13 cellular contexts compared by ENCODE assay signal in the genomic region with DNA sequence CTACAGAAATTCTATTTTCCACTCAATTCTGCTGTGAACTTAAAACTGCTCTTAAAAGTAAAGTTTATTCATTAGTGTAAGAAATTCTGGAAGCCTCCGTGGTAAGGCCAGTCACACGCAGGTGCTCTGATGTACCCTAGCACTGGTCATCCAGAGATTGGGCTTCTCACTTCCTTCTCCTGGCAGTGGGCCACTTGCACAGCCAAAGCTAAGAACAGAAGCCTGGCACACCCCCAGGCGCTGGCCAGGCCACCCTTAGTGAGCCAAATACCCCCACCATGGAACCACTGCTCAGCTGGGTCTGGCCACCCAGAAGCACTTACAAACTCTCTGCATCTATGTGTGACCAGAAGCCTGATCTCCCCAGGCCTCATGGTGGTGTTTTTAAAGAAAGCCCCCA. TPM values are rescaled to one million over a fixed set of nuclear protein-coding genes. Genes with fewer than 3 reads are reported as not detected.
A peak's percentile ranks its signal among the peaks of the same experiment; 100 is the strongest.
DNase-seq lines count a peak whose midpoint lies in the region; ATAC-seq and TF ChIP-seq lines count a peak whose summit lies in the region.
"Had no signal": no experiment of that assay in that cellular context is flagged by ENCODE, and none has a peak within 500 bp of the region (broad histone marks: within the 10 kb centered on the region; RNA-seq: fewer than 3 reads in every experiment).

No MANE protein-coding gene starts in this region.

- H2AK5ac ChIP-seq in neuronal stem cell (ENCODE audit: low read depth, low read length): no peak overlapping the region

- peak; percentile 16 to 22 for DNase-seq in heart right ventricle
- DNase-seq in Right ventricle myocardium superior: no peak
- DNase-seq in astrocyte of the hippocampus (ENCODE audit: low read depth, low spot score): peak; percentile 12
- DNase-seq in neuronal stem cell (ENCODE audit: low spot score): no peak
- DNase-seq in NCI-H146 (lab: John Stamatoyannopoulos, UW): no peak
- DNase-seq in MG63: no peak
- no peak for DNase-seq in NCI-H226
- DNase-seq: CD4-positive, alpha-beta memory T cell; DMS79; H7 had no signal

- H2AFZ ChIP-seq in neuronal stem cell (ENCODE audit: low read length): no peak overlapping the region
- H2AFZ ChIP-seq: GM23338 had no signal

- peak overlapping the region; percentile 35 for H3K18ac ChIP-seq in neuronal stem cell (ENCODE audit: low read length)

- intact Hi-C loops in heart right ventricle (cut with DNase I) (no loop called here), Right ventricle myocardium superior (cut with DNase I) (no loop called here)

- no peak overlapping the region for H3K14ac ChIP-seq in neuronal stem cell (ENCODE audit: low read length)

- no peak overlapping the region for H2BK15ac ChIP-seq in neuronal stem cell (ENCODE audit: low read length)

- H3K27me3 ChIP-seq in heart right ventricle (no peaks in the 10 kb centered on the region), neuronal stem cell (ENCODE audit: control insufficient read depth in 3 of 3, insufficient read depth in 3 of 3, low read depth in 1 of 3, low read length in 3 of 3) (peaks cover 0 to 5% (median 0%) of the 10 kb centered on the region in 3 experiments), MG63 (no peaks in the 10 kb centered on the region)

- no peak overlapping the region for H3K9ac ChIP-seq in neuronal stem cell (ENCODE audit: low read depth, low read length, poor library complexity)

- no peak overlapping the region for H3K27ac ChIP-seq in heart right ventricle
- H3K27ac ChIP-seq in neuronal stem cell (replicated peaks; ENCODE audit: low read length): no peak overlapping the region
- H3K27ac ChIP-seq: C4-2B had no signal

- no peak overlapping the region for H2BK12ac ChIP-seq in neuronal stem cell (ENCODE audit: low read length)

- no peak overlapping the region for H2BK5ac ChIP-seq in neuronal stem cell (ENCODE audit: low read length)

- no peak for TF ChIP-seq CTCF in heart right ventricle (IDR thresholded peaks at IDR 0.05)

- WGBS in heart right ventricle, 2 donors: 64% methylated on average over 3 of the region's 3 CpGs
- no CpG with 5 or more reads among the region's 3 CpGs for WGBS in neuronal stem cell (ENCODE audit: extremely low coverage in 2 of 2, insufficient read length in 2 of 2, insufficient replicate concordance in 1 of 2), 2 donors

- H4K91ac ChIP-seq in neuronal stem cell (ENCODE audit: low read depth, low read length, poor library complexity): no peak overlapping the region

- H2BK120ac ChIP-seq in neuronal stem cell (ENCODE audit: low read depth, low read length): no peak overlapping the region

- peak in 4 of 8 donors; percentile 42 to 80 (median 58) for ATAC-seq in heart right ventricle
- no peak for ATAC-seq in Right ventricle myocardium superior (ENCODE audit: poor library complexity)
- ATAC-seq: GM12878, GM23338 had no signal

- H3K36me3 ChIP-seq in heart right ventricle (no peaks in the 10 kb centered on the region), neuronal stem cell (replicated peaks in 1 of 2; ENCODE audit: control insufficient read depth in 2 of 2, insufficient read depth in 2 of 2, low read length in 2 of 2) (no peaks in the 10 kb centered on the region), MG63 (no peaks in the 10 kb centered on the region)

- no peak overlapping the region for H3K4me3 ChIP-seq in heart right ventricle
- H3K4me3 ChIP-seq in neuronal stem cell (ENCODE audit: low read length in 2 of 2): no peak overlapping the region
- H3K4me3 ChIP-seq in MG63: no peak overlapping the region
- H3K4me3 ChIP-seq: GM12878, GM23338 had no signal

- no peak overlapping the region for H3K4ac ChIP-seq in neuronal stem cell (ENCODE audit: low read length)

- H3K23ac ChIP-seq in neuronal stem cell (ENCODE audit: low read depth, low read length, poor library complexity): no peak overlapping the region

- no peaks in the 10 kb centered on the region for H3K79me1 ChIP-seq in neuronal stem cell (ENCODE audit: low read depth, low read length)

- H3K4me1 ChIP-seq in heart right ventricle (peaks cover 0 to 23% (median 0%) of the 10 kb centered on the region in 9 donors), neuronal stem cell (ENCODE audit: control insufficient read depth in 2 of 2, insufficient read depth in 1 of 2, low read depth in 1 of 2, low read length in 2 of 2) (no peaks in the 10 kb centered on the region)

- H3K4me2 ChIP-seq in neuronal stem cell (ENCODE audit: insufficient read depth, low read length, poor library complexity, severe bottlenecking): no peak overlapping the region
- H3K4me2 ChIP-seq: GM23338 had no signal

- no peak overlapping the region for H4K8ac ChIP-seq in neuronal stem cell (ENCODE audit: low read depth, low read length)

- H3K9me3 ChIP-seq in heart right ventricle (no peaks in the 10 kb centered on the region), neuronal stem cell (replicated peaks in 1 of 2; ENCODE audit: control insufficient read depth in 2 of 2, insufficient read depth in 1 of 2, low read depth in 1 of 2, low read length in 2 of 2) (no peaks in the 10 kb centered on the region), MG63 (no peaks in the 10 kb centered on the region)

RNA-seq across cellular contexts. Expression of a gene that starts 35.3 kb away (rescaled TPM):
- total RNA-seq in heart right ventricle (10 to 100 TPM; 34.1 to 50.0 (median 42.2) TPM), Right ventricle myocardium superior (36.8 TPM)
- polyA plus RNA-seq in heart right ventricle: 10 to 100 TPM in 1 of 2 donors, 1 to 10 TPM in 1; 6.2 to 24.4 TPM
- polyA plus RNA-seq in neuronal stem cell (2013, experiment 1 of 2): 4.5 TPM
- polyA plus RNA-seq in neuronal stem cell (2013, experiment 2 of 2): 4.9 TPM
- total RNA-seq in MG63 (2014; rRNA removed; shearing (Covaris generic); ENCODE audit: low replicate concordance): 17.9 and 22.5 TPM in 2 replicates

RNA-seq across cellular contexts. Expression of a gene that starts 58.4 kb away (rescaled TPM):
- total RNA-seq in heart right ventricle (10 to 100 TPM in 4 of 10 donors, 1 to 10 TPM in 6; 4.6 to 23.4 (median 8.5) TPM), Right ventricle myocardium superior (10.3 TPM)
- polyA plus RNA-seq in heart right ventricle: 10 to 100 TPM in 1 of 2 donors, 1 to 10 TPM in 1; 9.0 to 11.9 TPM
- polyA plus RNA-seq in neuronal stem cell (2013, experiment 1 of 2): 10.0 TPM
- 10.7 TPM for polyA plus RNA-seq in neuronal stem cell (2013, experiment 2 of 2)
- 5.2 and 5.8 TPM in 2 replicates for total RNA-seq in MG63 (2014; rRNA removed; shearing (Covaris generic); ENCODE audit: low replicate concordance)

Comparison
In these comparisons a context has a peak if more than half of its experiments do, and no peak if none do; other contexts are left out.
1. DNase-seq: peak in heart right ventricle (2 of 2) and astrocyte of the hippocampus (single experiment); none in Right ventricle myocardium superior (single experiment), neuronal stem cell (single experiment), NCI-H146 (single experiment), MG63 (single experiment) and NCI-H226 (single experiment).